ENCODE assay signal across 1 cellular context in genomic region chr6:17017416-17017815, GRCh38.
TF ChIP-seq lines count a peak whose summit lies in the region.

No MANE protein-coding gene starts in this region.

TF ChIP-seq in HepG2, 621 proteins besides CTCF, POLR2A, EP300 and RAD21:
- TF ChIP-seq BHLHE40 (IDR thresholded peaks at IDR 0.05; ENCODE audit: low read length) = 0 out of 2 replicates have a peak, but pooled peaks have one; percentile 26
- TF ChIP-seq CREB3 (CRISPR knock-in tag; IDR thresholded peaks at IDR 0.05) = no peak
